ENCODE assay signal across 40 cellular contexts in genomic region chr2:209766613-209767012, GRCh38. TPM values are rescaled to one million over a fixed set of nuclear protein-coding genes. Genes with fewer than 3 reads are reported as not detected.
"Had no signal": no experiment of that assay in that cellular context is flagged by ENCODE, and none has a peak within 500 bp of the region (broad histone marks: within the 10 kb centered on the region; RNA-seq: fewer than 3 reads in every experiment).

No MANE protein-coding gene starts in this region.

- H3K27me3 ChIP-seq: MG63 had no signal

- H3K9me3 ChIP-seq: MG63 had no signal

- H3K36me3 ChIP-seq: MG63 had no signal

- DNase-seq: Kasumi-1, MG63, MM.1S, MV-4-11, NCI-H1048, NCI-H1092, NCI-H1092 treated with DMSO at 0.1 percent for 48 hours, NCI-H1105, NCI-H1105 treated with DMSO at 0.1 percent for 48 hours, NCI-H1417, NCI-H1417 treated with DMSO at 0.1 percent for 48 hours, NCI-H1436, NCI-H1436 treated with DMSO at 0.1 percent for 48 hours, NCI-H146, NCI-H1694, NCI-H1694 treated with DMSO at 0.1 percent for 48 hours, NCI-H187, NCI-H187 treated with DMSO at 0.1 percent for 48 hours, NCI-H1930, NCI-H2029, NCI-H2029 treated with DMSO at 0.1 percent for 48 hours, NCI-H2081, NCI-H2081 treated with DMSO at 0.1 percent for 48 hours, NCI-H2107, NCI-H2171, NCI-H2171 treated with DMSO at 0.1 percent for 48 hours, NCI-H2227 treated with DMSO at 0.1 percent for 48 hours, NCI-H226, NCI-H345, NCI-H446, NCI-H446 treated with DMSO at 0.1 percent for 48 hours, NCI-H510A, NCI-H510A treated with DMSO at 0.1 percent for 48 hours, NCI-H524, NCI-H524 treated with DMSO at 0.1 percent for 48 hours, NCI-H526 had no signal

- H3K4me3 ChIP-seq: MG63 had no signal

RNA-seq across cellular contexts. Expression of gene UNC80, which starts 5.0 kb away (rescaled TPM):
- total RNA-seq: LHCN-M2, M059J, MCF 10A, NCI-H460 had no signal
